Comparison of ENCODE assay signal across 1 cellular context in genomic region chr12:57515934-57516541, GRCh38.
A peak's percentile ranks its signal among the peaks of the same experiment; 100 is the strongest.
TF ChIP-seq lines count a peak whose summit lies in the region.

No MANE protein-coding gene starts in this region.

TF ChIP-seq in H1, 55 proteins besides CTCF, POLR2A, EP300 and RAD21:
- TF ChIP-seq, protein P1, sequence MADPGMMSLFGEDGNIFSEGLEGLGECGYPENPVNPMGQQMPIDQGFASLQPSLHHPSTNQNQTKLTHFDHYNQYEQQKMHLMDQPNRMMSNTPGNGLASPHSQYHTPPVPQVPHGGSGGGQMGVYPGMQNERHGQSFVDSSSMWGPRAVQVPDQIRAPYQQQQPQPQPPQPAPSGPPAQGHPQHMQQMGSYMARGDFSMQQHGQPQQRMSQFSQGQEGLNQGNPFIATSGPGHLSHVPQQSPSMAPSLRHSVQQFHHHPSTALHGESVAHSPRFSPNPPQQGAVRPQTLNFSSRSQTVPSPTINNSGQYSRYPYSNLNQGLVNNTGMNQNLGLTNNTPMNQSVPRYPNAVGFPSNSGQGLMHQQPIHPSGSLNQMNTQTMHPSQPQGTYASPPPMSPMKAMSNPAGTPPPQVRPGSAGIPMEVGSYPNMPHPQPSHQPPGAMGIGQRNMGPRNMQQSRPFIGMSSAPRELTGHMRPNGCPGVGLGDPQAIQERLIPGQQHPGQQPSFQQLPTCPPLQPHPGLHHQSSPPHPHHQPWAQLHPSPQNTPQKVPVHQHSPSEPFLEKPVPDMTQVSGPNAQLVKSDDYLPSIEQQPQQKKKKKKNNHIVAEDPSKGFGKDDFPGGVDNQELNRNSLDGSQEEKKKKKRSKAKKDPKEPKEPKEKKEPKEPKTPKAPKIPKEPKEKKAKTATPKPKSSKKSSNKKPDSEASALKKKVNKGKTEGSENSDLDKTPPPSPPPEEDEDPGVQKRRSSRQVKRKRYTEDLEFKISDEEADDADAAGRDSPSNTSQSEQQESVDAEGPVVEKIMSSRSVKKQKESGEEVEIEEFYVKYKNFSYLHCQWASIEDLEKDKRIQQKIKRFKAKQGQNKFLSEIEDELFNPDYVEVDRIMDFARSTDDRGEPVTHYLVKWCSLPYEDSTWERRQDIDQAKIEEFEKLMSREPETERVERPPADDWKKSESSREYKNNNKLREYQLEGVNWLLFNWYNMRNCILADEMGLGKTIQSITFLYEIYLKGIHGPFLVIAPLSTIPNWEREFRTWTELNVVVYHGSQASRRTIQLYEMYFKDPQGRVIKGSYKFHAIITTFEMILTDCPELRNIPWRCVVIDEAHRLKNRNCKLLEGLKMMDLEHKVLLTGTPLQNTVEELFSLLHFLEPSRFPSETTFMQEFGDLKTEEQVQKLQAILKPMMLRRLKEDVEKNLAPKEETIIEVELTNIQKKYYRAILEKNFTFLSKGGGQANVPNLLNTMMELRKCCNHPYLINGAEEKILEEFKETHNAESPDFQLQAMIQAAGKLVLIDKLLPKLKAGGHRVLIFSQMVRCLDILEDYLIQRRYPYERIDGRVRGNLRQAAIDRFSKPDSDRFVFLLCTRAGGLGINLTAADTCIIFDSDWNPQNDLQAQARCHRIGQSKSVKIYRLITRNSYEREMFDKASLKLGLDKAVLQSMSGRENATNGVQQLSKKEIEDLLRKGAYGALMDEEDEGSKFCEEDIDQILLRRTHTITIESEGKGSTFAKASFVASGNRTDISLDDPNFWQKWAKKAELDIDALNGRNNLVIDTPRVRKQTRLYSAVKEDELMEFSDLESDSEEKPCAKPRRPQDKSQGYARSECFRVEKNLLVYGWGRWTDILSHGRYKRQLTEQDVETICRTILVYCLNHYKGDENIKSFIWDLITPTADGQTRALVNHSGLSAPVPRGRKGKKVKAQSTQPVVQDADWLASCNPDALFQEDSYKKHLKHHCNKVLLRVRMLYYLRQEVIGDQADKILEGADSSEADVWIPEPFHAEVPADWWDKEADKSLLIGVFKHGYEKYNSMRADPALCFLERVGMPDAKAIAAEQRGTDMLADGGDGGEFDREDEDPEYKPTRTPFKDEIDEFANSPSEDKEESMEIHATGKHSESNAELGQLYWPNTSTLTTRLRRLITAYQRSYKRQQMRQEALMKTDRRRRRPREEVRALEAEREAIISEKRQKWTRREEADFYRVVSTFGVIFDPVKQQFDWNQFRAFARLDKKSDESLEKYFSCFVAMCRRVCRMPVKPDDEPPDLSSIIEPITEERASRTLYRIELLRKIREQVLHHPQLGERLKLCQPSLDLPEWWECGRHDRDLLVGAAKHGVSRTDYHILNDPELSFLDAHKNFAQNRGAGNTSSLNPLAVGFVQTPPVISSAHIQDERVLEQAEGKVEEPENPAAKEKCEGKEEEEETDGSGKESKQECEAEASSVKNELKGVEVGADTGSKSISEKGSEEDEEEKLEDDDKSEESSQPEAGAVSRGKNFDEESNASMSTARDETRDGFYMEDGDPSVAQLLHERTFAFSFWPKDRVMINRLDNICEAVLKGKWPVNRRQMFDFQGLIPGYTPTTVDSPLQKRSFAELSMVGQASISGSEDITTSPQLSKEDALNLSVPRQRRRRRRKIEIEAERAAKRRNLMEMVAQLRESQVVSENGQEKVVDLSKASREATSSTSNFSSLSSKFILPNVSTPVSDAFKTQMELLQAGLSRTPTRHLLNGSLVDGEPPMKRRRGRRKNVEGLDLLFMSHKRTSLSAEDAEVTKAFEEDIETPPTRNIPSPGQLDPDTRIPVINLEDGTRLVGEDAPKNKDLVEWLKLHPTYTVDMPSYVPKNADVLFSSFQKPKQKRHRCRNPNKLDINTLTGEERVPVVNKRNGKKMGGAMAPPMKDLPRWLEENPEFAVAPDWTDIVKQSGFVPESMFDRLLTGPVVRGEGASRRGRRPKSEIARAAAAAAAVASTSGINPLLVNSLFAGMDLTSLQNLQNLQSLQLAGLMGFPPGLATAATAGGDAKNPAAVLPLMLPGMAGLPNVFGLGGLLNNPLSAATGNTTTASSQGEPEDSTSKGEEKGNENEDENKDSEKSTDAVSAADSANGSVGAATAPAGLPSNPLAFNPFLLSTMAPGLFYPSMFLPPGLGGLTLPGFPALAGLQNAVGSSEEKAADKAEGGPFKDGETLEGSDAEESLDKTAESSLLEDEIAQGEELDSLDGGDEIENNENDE (IDR thresholded peaks at IDR 0.05; ENCODE audit: insufficient replicate concordance, low read length), result peak; percentile 10
- TF ChIP-seq ZNF274 (IDR thresholded peaks at IDR 0.05; ENCODE audit: borderline replicate concordance, extremely low read depth, low read length), result no peak
